ENCODE assay signal across 10 cellular contexts in the genomic region with DNA sequence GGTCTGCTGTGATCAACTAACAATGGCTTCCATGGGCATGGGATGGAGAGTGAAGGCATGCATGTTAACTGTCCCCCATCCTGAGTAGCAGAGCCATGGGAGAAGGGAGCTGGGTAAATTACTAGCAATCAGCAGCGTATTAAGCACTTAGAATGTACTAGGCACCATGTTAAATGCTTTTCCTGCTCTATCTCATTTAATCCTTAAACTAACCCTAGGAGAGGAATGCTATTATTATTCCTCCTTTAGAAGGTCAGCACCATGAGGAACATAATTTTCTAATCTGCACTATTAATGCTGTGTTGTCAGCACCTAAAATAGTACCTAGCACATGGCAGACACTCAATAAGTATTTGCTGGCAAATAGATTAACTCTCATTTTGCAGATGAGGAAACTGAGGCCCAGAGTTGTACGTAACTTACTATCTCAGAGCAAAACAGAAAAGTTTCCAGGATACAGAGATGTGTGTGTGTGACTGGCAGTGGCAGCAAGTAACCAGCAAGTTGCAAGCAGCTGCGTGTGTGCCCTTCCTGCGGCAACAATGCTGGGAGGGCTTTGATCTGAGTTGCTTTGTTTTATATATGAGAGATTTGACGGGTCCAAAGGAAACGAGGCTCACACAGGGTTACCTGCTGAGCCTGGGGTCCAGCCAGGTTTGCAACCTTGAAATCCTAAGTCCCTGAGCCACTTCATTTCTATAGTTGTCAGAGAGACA. TPM values are rescaled to one million over a fixed set of nuclear protein-coding genes. Genes with fewer than 3 reads are reported as not detected.
DNase-seq lines count a peak whose midpoint lies in the region; ATAC-seq and TF ChIP-seq lines count a peak whose summit lies in the region.
"Had no signal": no experiment of that assay in that cellular context is flagged by ENCODE, and none has a peak within 500 bp of the region (broad histone marks: within the 10 kb centered on the region; RNA-seq: fewer than 3 reads in every experiment).

No MANE protein-coding gene starts in this region.

- no peak overlapping the region for H3K27ac ChIP-seq in CD4-positive, CD25-positive, alpha-beta regulatory T cell (ENCODE audit: insufficient read depth, low read length, poor library complexity, severe bottlenecking)
- no peak overlapping the region for H3K27ac ChIP-seq in HEK293 (ENCODE audit: extremely low read depth, low read depth, low read length)

- no peaks in the 10 kb centered on the region for H3K36me3 ChIP-seq in CD4-positive, CD25-positive, alpha-beta regulatory T cell (ENCODE audit: control insufficient read depth, insufficient read depth, low read length)
- no peaks in the 10 kb centered on the region for H3K36me3 ChIP-seq in HEK293 (ENCODE audit: control insufficient read depth in 2 of 2, insufficient read depth in 1 of 2, low read length in 2 of 2)
- H3K36me3 ChIP-seq: vagina had no signal

- intact Hi-C loops in activated T-helper 2 cell treated with anti-CD3 and anti-CD28 coated beads, Interferon-gamma antibody, Interleukin-2, Interleukin-4, amounts not matched to agents 10 μg/mL and 5 μg/mL and 100 μg/mL, durations not matched to agents 14 hours and 24 hours and 36 hours (cut with micrococcal nuclease): no loop called here
- intact Hi-C loops in left colon (cut with DNase I, micrococcal nuclease): no loop called here

- ATAC-seq in CD4-positive, CD25-positive, alpha-beta regulatory T cell (ENCODE audit: low read depth in 2 of 2): peak; percentile 33 to 37
- ATAC-seq in HG02885 (IDR thresholded peaks at IDR 0.05; ENCODE audit: poor library complexity, unreplicated experiment): no peak
- ATAC-seq in left colon: no peak

- no peaks in the 10 kb centered on the region for H3K9me3 Mint-ChIP-seq in CD4-positive, CD25-positive, alpha-beta regulatory T cell
- H3K9me3 Mint-ChIP-seq in activated T-helper 2 cell treated with anti-CD3 and anti-CD28 coated beads, Interferon-gamma antibody, Interleukin-2, Interleukin-4, amounts not matched to agents 10 μg/mL and 5 μg/mL and 100 μg/mL, durations not matched to agents 14 hours and 24 hours and 36 hours: no peaks in the 10 kb centered on the region
- H3K9me3 Mint-ChIP-seq in nephron: peaks cover 5% of the 10 kb centered on the region

- H3K27ac Mint-ChIP-seq in CD4-positive, CD25-positive, alpha-beta regulatory T cell: peak overlapping the region; percentile 20 to 88 (median 80)
- H3K27ac Mint-ChIP-seq in activated T-helper 2 cell treated with anti-CD3 and anti-CD28 coated beads, Interferon-gamma antibody, Interleukin-2, Interleukin-4, amounts not matched to agents 10 μg/mL and 5 μg/mL and 100 μg/mL, durations not matched to agents 14 hours and 24 hours and 36 hours: peak overlapping the region; percentile 80
- H3K27ac Mint-ChIP-seq in nephron: peak overlapping the region; percentile 25 to 54 (median 52)

- peak in 1 of 3 donors; percentile 46 for DNase-seq in CD4-positive, CD25-positive, alpha-beta regulatory T cell
- no peak for DNase-seq in activated T-helper 2 cell treated with anti-CD3 and anti-CD28 coated beads, Interferon-gamma antibody, Interleukin-2, Interleukin-4, amounts not matched to agents 10 μg/mL and 5 μg/mL and 100 μg/mL, durations not matched to agents 14 hours and 24 hours and 36 hours (ENCODE audit: low spot score)
- DNase-seq in NCI-H774 (lab: John Stamatoyannopoulos, UW): no peak
- DNase-seq in left colon: no peak
- no peak for DNase-seq in activated effector memory CD4-positive, alpha-beta T cell treated with anti-CD3 and anti-CD28 coated beads, Interleukin-2, amount 50 U/mL, for 16 hours
- DNase-seq: activated gamma-delta T cell had no signal

- TF ChIP-seq CTCF in HEK293 (tag by site-specific recombination; IDR thresholded peaks at IDR 0.05): no peak
- TF ChIP-seq CTCF in nephron (IDR thresholded peaks at IDR 0.05; ENCODE audit: unreplicated experiment in 3 of 3): no peak

- POLR2A ChIA-PET in HEK293 (lab: Yijun Ruan, JAX): no interaction called here

- peaks cover 4 to 33% (median 15%) of the 10 kb centered on the region in 4 donors for H3K4me1 Mint-ChIP-seq in CD4-positive, CD25-positive, alpha-beta regulatory T cell
- peaks cover 37% of the 10 kb centered on the region for H3K4me1 Mint-ChIP-seq in activated T-helper 2 cell treated with anti-CD3 and anti-CD28 coated beads, Interferon-gamma antibody, Interleukin-2, Interleukin-4, amounts not matched to agents 10 μg/mL and 5 μg/mL and 100 μg/mL, durations not matched to agents 14 hours and 24 hours and 36 hours (ENCODE audit: low read depth)
- H3K4me1 Mint-ChIP-seq in nephron: peaks cover 48% of the 10 kb centered on the region

- peak overlapping the region; percentile 33 for H3K4me3 ChIP-seq in CD4-positive, CD25-positive, alpha-beta regulatory T cell (ENCODE audit: low read depth, low read length)
- H3K4me3 ChIP-seq in HEK293 (ENCODE audit: low read depth, low read length): no peak overlapping the region
- H3K4me3 ChIP-seq: vagina had no signal

- H3K27me3 ChIP-seq in CD4-positive, CD25-positive, alpha-beta regulatory T cell (ENCODE audit: control insufficient read depth, insufficient read depth, low read length): no peaks in the 10 kb centered on the region
- H3K27me3 ChIP-seq: vagina had no signal

- H3K4me1 ChIP-seq in CD4-positive, CD25-positive, alpha-beta regulatory T cell (ENCODE audit: control insufficient read depth, insufficient read depth, low read length, poor library complexity, severe bottlenecking): peaks cover 16% of the 10 kb centered on the region
- no peaks in the 10 kb centered on the region for H3K4me1 ChIP-seq in HEK293 (ENCODE audit: control insufficient read depth, insufficient read depth, low read length)

- peaks cover 10% of the 10 kb centered on the region for H3K27me3 Mint-ChIP-seq in CD4-positive, CD25-positive, alpha-beta regulatory T cell
- H3K27me3 Mint-ChIP-seq in activated T-helper 2 cell treated with anti-CD3 and anti-CD28 coated beads, Interferon-gamma antibody, Interleukin-2, Interleukin-4, amounts not matched to agents 10 μg/mL and 5 μg/mL and 100 μg/mL, durations not matched to agents 14 hours and 24 hours and 36 hours (ENCODE audit: low read depth): peaks cover 17% of the 10 kb centered on the region
- peaks cover 11% of the 10 kb centered on the region for H3K27me3 Mint-ChIP-seq in nephron (ENCODE audit: low read depth)

- H3K9me3 ChIP-seq in CD4-positive, CD25-positive, alpha-beta regulatory T cell (ENCODE audit: control insufficient read depth in 2 of 2, low read length in 2 of 2): no peaks in the 10 kb centered on the region
- no peaks in the 10 kb centered on the region for H3K9me3 ChIP-seq in HEK293 (ENCODE audit: control insufficient read depth, insufficient read depth, low read depth, low read length)
- H3K9me3 ChIP-seq: vagina had no signal

- H3K4me3 Mint-ChIP-seq in CD4-positive, CD25-positive, alpha-beta regulatory T cell: peak overlapping the region in 3 of 4 donors; percentile 55 to 85 (median 73)
- H3K4me3 Mint-ChIP-seq in activated T-helper 2 cell treated with anti-CD3 and anti-CD28 coated beads, Interferon-gamma antibody, Interleukin-2, Interleukin-4, amounts not matched to agents 10 μg/mL and 5 μg/mL and 100 μg/mL, durations not matched to agents 14 hours and 24 hours and 36 hours (ENCODE audit: low read depth): no peak overlapping the region
- H3K4me3 Mint-ChIP-seq in nephron: no peak overlapping the region

- no peaks in the 10 kb centered on the region for H3K36me3 Mint-ChIP-seq in CD4-positive, CD25-positive, alpha-beta regulatory T cell
- no peaks in the 10 kb centered on the region for H3K36me3 Mint-ChIP-seq in activated T-helper 2 cell treated with anti-CD3 and anti-CD28 coated beads, Interferon-gamma antibody, Interleukin-2, Interleukin-4, amounts not matched to agents 10 μg/mL and 5 μg/mL and 100 μg/mL, durations not matched to agents 14 hours and 24 hours and 36 hours (ENCODE audit: low read depth)
- H3K36me3 Mint-ChIP-seq in nephron (ENCODE audit: low read depth): no peaks in the 10 kb centered on the region

- CTCF ChIA-PET in HEK293 (lab: Yijun Ruan, JAX): interaction anchor here (0.6 kb wide), 3 partner anchors 10 to 84 kb away, joined by 3 read pairs; no protein-coding TSS in a partner anchor

TF ChIP-seq in HEK293, 187 proteins besides CTCF, POLR2A, EP300 and RAD21:
- TF ChIP-seq ZNF664 (tag by site-specific recombination; IDR thresholded peaks at IDR 0.05) (peak; percentile 95), ZNF600 (tag by site-specific recombination; IDR thresholded peaks at IDR 0.05) (no peak)

RNA-seq across cellular contexts. Expression of gene KLHL36, which starts 6.5 kb away (rescaled TPM):
- total RNA-seq in CD4-positive, CD25-positive, alpha-beta regulatory T cell: 86.0 TPM
- 10 to 100 TPM; 28.1 to 43.4 (median 35.1) TPM for polyA plus RNA-seq in CD4-positive, CD25-positive, alpha-beta regulatory T cell
- 57.7 and 59.6 TPM in 2 replicates for total RNA-seq in activated T-helper 2 cell treated with anti-CD3 and anti-CD28 coated beads, Interferon-gamma antibody, Interleukin-2, Interleukin-4, amounts not matched to agents 10 μg/mL and 5 μg/mL and 100 μg/mL, durations not matched to agents 14 hours and 24 hours and 36 hours
- total RNA-seq in left colon: 10 to 100 TPM; 45.1 to 61.8 TPM

RNA-seq across cellular contexts. Expression of gene COTL1, which starts 23.9 kb away (rescaled TPM):
- total RNA-seq in CD4-positive, CD25-positive, alpha-beta regulatory T cell: 353 TPM
- 100 to 1,000 TPM; 450 to 761 (median 584) TPM for polyA plus RNA-seq in CD4-positive, CD25-positive, alpha-beta regulatory T cell
- total RNA-seq in activated T-helper 2 cell treated with anti-CD3 and anti-CD28 coated beads, Interferon-gamma antibody, Interleukin-2, Interleukin-4, amounts not matched to agents 10 μg/mL and 5 μg/mL and 100 μg/mL, durations not matched to agents 14 hours and 24 hours and 36 hours: 478 and 483 TPM in 2 replicates
- total RNA-seq in left colon: 10 to 100 TPM; 51.8 to 71.0 TPM

RNA-seq across cellular contexts. Expression of gene USP10, which starts 58.0 kb away (rescaled TPM):
- 112 TPM for total RNA-seq in CD4-positive, CD25-positive, alpha-beta regulatory T cell
- polyA plus RNA-seq in CD4-positive, CD25-positive, alpha-beta regulatory T cell: 10 to 100 TPM; 64.0 to 95.1 (median 79.0) TPM
- total RNA-seq in activated T-helper 2 cell treated with anti-CD3 and anti-CD28 coated beads, Interferon-gamma antibody, Interleukin-2, Interleukin-4, amounts not matched to agents 10 μg/mL and 5 μg/mL and 100 μg/mL, durations not matched to agents 14 hours and 24 hours and 36 hours: 151 and 170 TPM in 2 replicates
- total RNA-seq in left colon: 10 to 100 TPM; 65.3 to 77.3 TPM

Comparison
In these comparisons a context has a peak if more than half of its experiments do, and no peak if none do; other contexts are left out.
1. ATAC-seq: peak in CD4-positive, CD25-positive, alpha-beta regulatory T cell (2 of 2); none in HG02885 (single experiment) and left colon (single experiment).
2. H3K4me3 Mint-ChIP-seq: peak in CD4-positive, CD25-positive, alpha-beta regulatory T cell (3 of 4); none in activated T-helper 2 cell treated with anti-CD3 and anti-CD28 coated beads, Interferon-gamma antibody, Interleukin-2, Interleukin-4, amounts not matched to agents 10 μg/mL and 5 μg/mL and 100 μg/mL, durations not matched to agents 14 hours and 24 hours and 36 hours (single experiment) and nephron (0 of 3).
3. Peak in every context shown above with its lines, with median percentiles within 50 percentile points of each other: H3K27ac Mint-ChIP-seq.